In the genomic region with DNA sequence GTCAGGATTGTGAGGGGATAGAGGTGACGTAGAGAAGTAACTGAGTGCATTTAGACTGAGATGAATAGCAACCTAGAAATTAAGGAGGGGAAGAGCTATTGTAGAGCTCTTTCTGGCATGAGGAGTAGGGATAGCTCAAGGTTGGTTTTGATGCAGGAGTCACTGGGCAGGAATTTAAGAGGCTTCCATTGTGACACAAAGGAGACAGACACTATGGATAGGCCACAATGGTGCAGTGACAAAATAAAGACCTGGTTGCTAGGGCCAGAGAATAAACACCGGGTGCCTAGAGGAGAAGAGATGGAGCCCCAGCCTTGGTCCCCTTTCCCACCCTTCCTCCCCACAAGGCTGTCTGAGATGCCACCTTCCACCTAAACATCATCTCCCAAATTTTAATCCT, we compare ENCODE assay signal across 31 cellular contexts. TPM values are rescaled to one million over a fixed set of nuclear protein-coding genes. Genes with fewer than 3 reads are reported as not detected.
"Had no signal": no experiment of that assay in that cellular context is flagged by ENCODE, and none has a peak within 500 bp of the region (broad histone marks: within the 10 kb centered on the region; RNA-seq: fewer than 3 reads in every experiment).

Gene SPZ1 (plus strand): TSS at position 301 of the 400 bp plus-strand sequence. CDS start 214 bp downstream, outside the sequence.

- H3K4me3 Mint-ChIP-seq: dendritic cell treated with granulocyte-macrophage colony-stimulating factor and Interleukin-4, amounts not matched to agents 40 ng/mL and 50 ng/mL, for 4 days; effector memory CD8-positive, alpha-beta T cell; endodermal cell had no signal

- H3K4me1 ChIP-seq: colonic mucosa, esophagus squamous epithelium, gastrocnemius medialis, heart right ventricle, left lung, lower lobe of right lung had no signal

- H3K36me3 ChIP-seq: colonic mucosa, esophagus squamous epithelium, gastrocnemius medialis, heart right ventricle, left lung, lower lobe of right lung had no signal

- H3K27ac Mint-ChIP-seq: dendritic cell treated with granulocyte-macrophage colony-stimulating factor and Interleukin-4, amounts not matched to agents 40 ng/mL and 50 ng/mL, for 4 days; effector memory CD8-positive, alpha-beta T cell; endodermal cell had no signal

- DNase-seq: colonic mucosa; cortex of kidney; effector CD8-positive, alpha-beta T cell; effector memory CD8-positive, alpha-beta T cell; endodermal cell; erythroblast; esophagus squamous epithelium; foreskin fibroblast; foreskin melanocyte; gastrocnemius medialis; glutamatergic neuron; head of caudate nucleus; heart right ventricle; hippocampal formation; left cardiac atrium; left lung; left ventricle myocardium superior; lower lobe of right lung; mesenchymal stem cell; midbrain had no signal

- H3K4me3 ChIP-seq: colonic mucosa, esophagus squamous epithelium, gastrocnemius medialis, heart right ventricle, left lung, lower lobe of right lung had no signal

- H3K9me3 ChIP-seq: colonic mucosa, esophagus squamous epithelium, gastrocnemius medialis, left lung, lower lobe of right lung had no signal

- ATAC-seq: effector memory CD8-positive, alpha-beta T cell; esophagus mucosa; gastrocnemius medialis; heart right ventricle; left cardiac atrium; left lung; left ventricle myocardium superior; lower lobe of right lung had no signal

- H3K4me1 Mint-ChIP-seq: endodermal cell had no signal

- H3K9me3 Mint-ChIP-seq: dendritic cell treated with granulocyte-macrophage colony-stimulating factor and Interleukin-4, amounts not matched to agents 40 ng/mL and 50 ng/mL, for 4 days; effector memory CD8-positive, alpha-beta T cell; endodermal cell had no signal

- H3K27me3 ChIP-seq: colonic mucosa, esophagus squamous epithelium, gastrocnemius medialis, left lung had no signal

- H3K27ac ChIP-seq: colonic mucosa, epithelial cell of prostate, esophagus squamous epithelium, gastrocnemius medialis, heart right ventricle, left lung, lower lobe of right lung had no signal

RNA-seq across cellular contexts. Expression of gene SPZ1, which starts in this region (rescaled TPM):
- total RNA-seq: colonic mucosa, dermis microvascular lymphatic vessel endothelial cell, endodermal cell, esophagus mucosa, esophagus squamous epithelium, gastrocnemius medialis, glomerular endothelial cell, heart right ventricle, kidney epithelial cell, left cardiac atrium, left lung, left ventricle myocardium superior, lower leg skin, lower lobe of right lung, lung microvascular endothelial cell, mononuclear cell, mucosa of gallbladder had no signal
- polyA plus RNA-seq: heart right ventricle, keratinocyte had no signal
